In genomic region chr1:244447552-244447951, GRCh38 we compare ENCODE assay signal across 23 cellular contexts. TPM values are rescaled to one million over a fixed set of nuclear protein-coding genes. Genes with fewer than 3 reads are reported as not detected.
DNase-seq lines count a peak whose midpoint lies in the region; ATAC-seq, FAIRE-seq and TF ChIP-seq lines count a peak whose summit lies in the region.
"Had no signal": no experiment of that assay in that cellular context is flagged by ENCODE, and none has a peak within 500 bp of the region (broad histone marks: within the 10 kb centered on the region; RNA-seq: fewer than 3 reads in every experiment).

No MANE protein-coding gene starts in this region.

- no peak for TF ChIP-seq CTCF in natural killer cell (IDR thresholded peaks at IDR 0.05)

- TF ChIP-seq POLR2A in GM12892 (IDR thresholded peaks at IDR 0.05; ENCODE audit: low read depth, low read length) = no peak

- H3K9me3 Mint-ChIP-seq in natural killer cell (no peaks in the 10 kb centered on the region), immature natural killer cell (no peaks in the 10 kb centered on the region)
- H3K9me3 Mint-ChIP-seq in natural killer cell treated with Interleukin-12 subunit alpha and Interleukin-12 subunit beta and Interleukin-15 and Interleukin-18, amount 100 ng/mL, for 72 hours = peaks cover 3% of the 10 kb centered on the region
- H3K9me3 Mint-ChIP-seq in activated naive CD8-positive, alpha-beta T cell (ENCODE audit: low read depth) = peaks cover 3% of the 10 kb centered on the region
- H3K9me3 Mint-ChIP-seq: CD14-positive monocyte had no signal

- H3K27ac Mint-ChIP-seq in natural killer cell = peak overlapping the region; percentile 45 to 85
- peak overlapping the region in 1 of 2 donors; percentile 21 for H3K27ac Mint-ChIP-seq in natural killer cell treated with Interleukin-12 subunit alpha and Interleukin-12 subunit beta and Interleukin-15 and Interleukin-18, amount 100 ng/mL, for 72 hours
- peak overlapping the region; percentile 78 for H3K27ac Mint-ChIP-seq in activated naive CD8-positive, alpha-beta T cell
- peak overlapping the region in 4 of 6 donors; percentile 29 to 96 (median 34) for H3K27ac Mint-ChIP-seq in immature natural killer cell

- DNase-seq in natural killer cell = no peak
- DNase-seq in natural killer cell treated with Interleukin-12 subunit alpha and Interleukin-12 subunit beta and Interleukin-15 and Interleukin-18, amount 100 ng/mL, for 72 hours (ENCODE audit: low spot score) = no peak
- DNase-seq in immature natural killer cell = no peak
- no peak for DNase-seq in mesenteric fat pad (ENCODE audit: low spot score)
- no peak for DNase-seq in NCI-H69 (lab: John Stamatoyannopoulos, UW)
- no peak for DNase-seq in stimulated activated CD4-positive, alpha-beta T cell treated with anti-CD3 and anti-CD28 coated beads, Interleukin-2, amount 100 ng/mL, for 48 hours
- no peak for DNase-seq in GM12892 (ENCODE audit: insufficient read length)
- DNase-seq: ACHN; activated effector memory CD4-positive, alpha-beta T cell treated with Interleukin-2 at 50 U/mL for 16 hours; central memory CD4-positive, alpha-beta T cell; hippocampal formation; left cardiac atrium; NCI-H1930; NCI-H446; right lobe of liver; stimulated activated naive CD8-positive, alpha-beta T cell treated with anti-CD3 and anti-CD28 coated beads, Interleukin-15, Interleukin-2, amounts not matched to agents 100 U/mL and 50 U/mL, for 24 hours; T-helper 2 cell; trophoblast cell had no signal

- H3K4me1 Mint-ChIP-seq in natural killer cell (peaks cover 63 to 74% of the 10 kb centered on the region in 2 donors), immature natural killer cell (peaks cover 62 to 84% of the 10 kb centered on the region in 2 donors)
- H3K4me1 Mint-ChIP-seq in natural killer cell treated with Interleukin-12 subunit alpha and Interleukin-12 subunit beta and Interleukin-15 and Interleukin-18, amount 100 ng/mL, for 72 hours (ENCODE audit: low read depth in 2 of 2) = peaks cover 46 to 53% of the 10 kb centered on the region in 2 donors
- H3K4me1 Mint-ChIP-seq in activated naive CD8-positive, alpha-beta T cell (ENCODE audit: low read depth) = peaks cover 74% of the 10 kb centered on the region

- H3K36me3 Mint-ChIP-seq in natural killer cell (no peaks in the 10 kb centered on the region), immature natural killer cell (peaks cover 0 to 6% (median 3%) of the 10 kb centered on the region in 3 donors)
- H3K36me3 Mint-ChIP-seq in natural killer cell treated with Interleukin-12 subunit alpha and Interleukin-12 subunit beta and Interleukin-15 and Interleukin-18, amount 100 ng/mL, for 72 hours = peaks cover 17% of the 10 kb centered on the region
- peaks cover 13% of the 10 kb centered on the region for H3K36me3 Mint-ChIP-seq in activated naive CD8-positive, alpha-beta T cell

- no peaks in the 10 kb centered on the region for H3K27me3 Mint-ChIP-seq in natural killer cell (ENCODE audit: low read depth in 2 of 2)
- H3K27me3 Mint-ChIP-seq in natural killer cell treated with Interleukin-12 subunit alpha and Interleukin-12 subunit beta and Interleukin-15 and Interleukin-18, amount 100 ng/mL, for 72 hours = no peaks in the 10 kb centered on the region
- H3K27me3 Mint-ChIP-seq in activated naive CD8-positive, alpha-beta T cell = no peaks in the 10 kb centered on the region
- peaks cover 7 to 14% (median 7%) of the 10 kb centered on the region in 3 donors for H3K27me3 Mint-ChIP-seq in immature natural killer cell (ENCODE audit: low read depth in 3 of 3)

- FAIRE-seq in GM12892 (lab: Jason Lieb, UNC) = no peak
- FAIRE-seq: HepG2 had no signal

- H3K4me3 Mint-ChIP-seq in natural killer cell (peak overlapping the region; percentile 47), immature natural killer cell (no peak overlapping the region)
- H3K4me3 Mint-ChIP-seq in natural killer cell treated with Interleukin-12 subunit alpha and Interleukin-12 subunit beta and Interleukin-15 and Interleukin-18, amount 100 ng/mL, for 72 hours = no peak overlapping the region
- H3K4me3 Mint-ChIP-seq in activated naive CD8-positive, alpha-beta T cell = peak overlapping the region; percentile 57
- H3K4me3 Mint-ChIP-seq: CD14-positive monocyte had no signal

- intact Hi-C loops in natural killer cell (cut with micrococcal nuclease) = no loop called here

- no peak for ATAC-seq in natural killer cell
- ATAC-seq in natural killer cell treated with Interleukin-12 subunit alpha and Interleukin-12 subunit beta and Interleukin-15 and Interleukin-18, amount 100 ng/mL, for 72 hours = no peak
- ATAC-seq: activated CD4-positive, CD25-positive, alpha-beta regulatory T cell treated with anti-CD3 and anti-CD28 coated beads, Interleukin-2, amount 50 U/mL, for 24 hours; HepG2; left cardiac atrium; right lobe of liver; stimulated activated naive CD8-positive, alpha-beta T cell treated with anti-CD3 and anti-CD28 coated beads, Interleukin-15, Interleukin-2, amounts not matched to agents 100 U/mL and 50 U/mL, for 24 hours had no signal

RNA-seq across cellular contexts. Expression of gene ADSS2, which starts 4.2 kb away (rescaled TPM):
- 10 to 100 TPM; 49.2 to 67.9 (median 54.8) TPM for total RNA-seq in natural killer cell
- total RNA-seq in natural killer cell treated with Interleukin-12 subunit alpha and Interleukin-12 subunit beta and Interleukin-15 and Interleukin-18, amount 100 ng/mL, for 72 hours = 10 to 100 TPM; 45.0 to 51.0 TPM
- 10 to 100 TPM; 28.8 to 44.7 (median 30.0) TPM for polyA plus RNA-seq in immature natural killer cell
- total RNA-seq in mesenteric fat pad = 27.2 TPM
- 40.1 TPM for polyA plus RNA-seq in GM12892 (2012; ENCODE audit: missing spikeins)

RNA-seq across cellular contexts. Expression of gene CATSPERE, which starts 13.5 kb away (rescaled TPM):
- total RNA-seq in natural killer cell (1 to 10 TPM in 1 of 3 donors, under 1 TPM in 2; 0.79 to 1.4 (median 0.80) TPM), mesenteric fat pad (0.74 TPM)
- total RNA-seq in natural killer cell treated with Interleukin-12 subunit alpha and Interleukin-12 subunit beta and Interleukin-15 and Interleukin-18, amount 100 ng/mL, for 72 hours = under 1 TPM; 0.64 to 0.78 TPM
- polyA plus RNA-seq in immature natural killer cell = under 1 TPM in 2 of 3 donors, not detected in 1; 0.11 to 0.31 TPM
- not detected for polyA plus RNA-seq in GM12892 (2012; ENCODE audit: missing spikeins)
- total RNA-seq: H4 had no signal
- polyA plus RNA-seq: CD14-positive monocyte had no signal

Comparison
In these comparisons a context has a peak if more than half of its experiments do, and no peak if none do; other contexts are left out.
1. H3K4me3 Mint-ChIP-seq: peak in natural killer cell (single experiment) and activated naive CD8-positive, alpha-beta T cell (single experiment); none in natural killer cell treated with Interleukin-12 subunit alpha and Interleukin-12 subunit beta and Interleukin-15 and Interleukin-18, amount 100 ng/mL, for 72 hours (single experiment) and immature natural killer cell (0 of 5).